ENCODE assay signal across 8 cellular contexts in genomic region chr1:65420590-65421340, GRCh38. TPM values are rescaled to one million over a fixed set of nuclear protein-coding genes. Genes with fewer than 3 reads are reported as not detected.
DNase-seq lines count a peak whose midpoint lies in the region; ATAC-seq, FAIRE-seq and TF ChIP-seq lines count a peak whose summit lies in the region.

Gene LEPR (plus strand): TSS chr1:65420668. CDS start chr1:65565566, 144,898 bp downstream.
Gene LEPROT (plus strand): TSS chr1:65420668. CDS start chr1:65420725, 57 bp downstream.

- ATAC-seq in GM19025 (IDR thresholded peaks at IDR 0.05; ENCODE audit: low read depth, unreplicated experiment), result peak; percentile 55
- ATAC-seq in HG03439 (IDR thresholded peaks at IDR 0.05; ENCODE audit: unreplicated experiment), result peak; percentile 64
- ATAC-seq in HG03432 (IDR thresholded peaks at IDR 0.05; ENCODE audit: unreplicated experiment), result no peak

- peak within 1 kb of the TSS; percentile 97 for H3K27ac ChIP-seq in C4-2B

- peaks cover 17% of the 10 kb centered on the region for H3K27me3 Mint-ChIP-seq in neural crest cell (ENCODE audit: low read depth)

- H3K4me1 Mint-ChIP-seq in neural crest cell, result peaks cover 19% of the 10 kb centered on the region

- no peak for FAIRE-seq in RCC 7860 (lab: Jason Lieb, UNC)

- peaks cover 8% of the 10 kb centered on the region for H3K36me3 Mint-ChIP-seq in neural crest cell (ENCODE audit: low read depth)

- no peaks in the 10 kb centered on the region for H3K9me3 Mint-ChIP-seq in neural crest cell

- TF ChIP-seq CTCF in C4-2B (conservative IDR thresholded peaks at IDR 0.05) (no peak), neural crest cell (conservative IDR thresholded peaks at IDR 0.05) (no peak)

- DNase-seq in RCC 7860 (ENCODE audit: low spot score) (peak; percentile 19), epidermal melanocyte (ENCODE audit: insufficient read length, low spot score) (peak; percentile 77), neural crest cell (ENCODE audit: low read depth, low spot score) (no peak)
- DNase-seq in NK-92 treated with Interleukin-12 subunit alpha and Interleukin-12 subunit beta, amount 100 ng/mL, for 24 hours (lab: John Stamatoyannopoulos, UW), result no peak

- peak within 1 kb of the TSS; percentile 84 for H3K27ac Mint-ChIP-seq in neural crest cell (ENCODE audit: unreplicated experiment)

- H3K4me3 Mint-ChIP-seq in neural crest cell, result no peak within 1 kb of the TSS

RNA-seq across cellular contexts. Expression of gene LEPR, which starts in this region (rescaled TPM):
- 2.5 and 2.7 TPM in 2 replicates for total RNA-seq in neural crest cell

RNA-seq across cellular contexts. Expression of gene LEPROT, which starts in this region (rescaled TPM):
- 31.0 and 33.7 TPM in 2 replicates for total RNA-seq in neural crest cell

Comparison
In these comparisons a context has a peak if more than half of its experiments do, and no peak if none do; other contexts are left out.
1. DNase-seq: peak in RCC 7860 (single experiment) and epidermal melanocyte (single experiment); none in neural crest cell (single experiment) and NK-92 treated with Interleukin-12 subunit alpha and Interleukin-12 subunit beta, amount 100 ng/mL, for 24 hours (single experiment).